Comparison of ENCODE assay signal across 8 cellular contexts in the genomic region with DNA sequence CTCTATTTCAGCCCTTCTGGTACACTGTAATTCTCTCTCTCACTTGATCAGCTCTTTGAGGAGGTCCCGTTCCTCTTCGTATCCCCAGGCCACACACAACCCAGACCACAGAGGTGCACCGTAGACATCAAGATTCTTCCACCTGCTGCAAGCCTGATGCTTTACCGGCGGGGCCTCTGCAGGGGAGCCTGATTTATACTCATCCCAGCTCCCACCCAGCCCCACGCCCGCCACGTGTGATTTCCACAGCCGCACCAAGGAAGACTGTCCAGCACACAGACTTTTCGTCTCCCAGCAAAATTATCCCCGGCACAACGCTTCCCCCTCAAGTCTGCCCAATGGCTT. TPM values are rescaled to one million over a fixed set of nuclear protein-coding genes. Genes with fewer than 3 reads are reported as not detected.
DNase-seq lines count a peak whose midpoint lies in the region; ATAC-seq and TF ChIP-seq lines count a peak whose summit lies in the region.

No MANE protein-coding gene starts in this region.

- no peaks in the 10 kb centered on the region for H4K20me1 ChIP-seq in OCI-LY3 (ENCODE audit: insufficient read depth, low read length)

- no peaks in the 10 kb centered on the region for H3K27me3 ChIP-seq in GM06990 (replicated peaks; ENCODE audit: control insufficient read depth, insufficient read depth, low read length)
- no peaks in the 10 kb centered on the region for H3K27me3 ChIP-seq in HAP-1 (ENCODE audit: low read depth)
- H3K27me3 ChIP-seq in OCI-LY3 (ENCODE audit: low read depth, low read length) = no peaks in the 10 kb centered on the region
- H3K27me3 ChIP-seq in endodermal cell (ENCODE audit: control insufficient read depth, insufficient read depth, low read length, poor library complexity, severe bottlenecking) = no peaks in the 10 kb centered on the region

- peaks cover 10% of the 10 kb centered on the region for H3K79me2 ChIP-seq in OCI-LY3 (ENCODE audit: low read length)

- H3K9ac ChIP-seq in OCI-LY3 (ENCODE audit: low read length) (peak overlapping the region; percentile 76), endodermal cell (ENCODE audit: extremely low read depth, low read length, poor library complexity, severe bottlenecking) (peak overlapping the region; percentile 25)

- 7 to 16% methylated on average over 2 to 12 of the region's 12 CpGs for WGBS in endodermal cell (ENCODE audit: insufficient coverage in 1 of 2, insufficient read length in 1 of 2), 2 experiments

- 0 out of 2 replicates have a peak overlapping the region, but pooled peaks have one; percentile 87 for H2AFZ ChIP-seq in OCI-LY3 (ENCODE audit: low read depth, low read length)

- POLR2A ChIA-PET in naive thymus-derived CD8-positive, alpha-beta T cell (lab: Charles Lee) = interaction anchor here (1.3 kb wide), 2 partner anchors 61 to 65 kb away, joined by 5 to 8 read pairs; no protein-coding TSS in a partner anchor

- H3K4me3 Mint-ChIP-seq in endodermal cell = peak overlapping the region; percentile 74
- H3K4me3 Mint-ChIP-seq in naive thymus-derived CD8-positive, alpha-beta T cell = peak overlapping the region; percentile 85 to 97 (median 90)

- H3K4me1 ChIP-seq in HAP-1 (peaks cover 6% of the 10 kb centered on the region), OCI-LY3 (ENCODE audit: low read length) (peaks cover 10% of the 10 kb centered on the region; the same call in 1 of the 2 replicates), endodermal cell (ENCODE audit: control insufficient read depth, insufficient read depth, low read length) (no peaks in the 10 kb centered on the region)

- peak overlapping the region; percentile 84 for H3K4me2 ChIP-seq in OCI-LY3 (ENCODE audit: low read length)

- H3K9me3 ChIP-seq in HAP-1 = no peaks in the 10 kb centered on the region
- H3K9me3 ChIP-seq in OCI-LY3 (ENCODE audit: insufficient read depth, low read length) = no peaks in the 10 kb centered on the region
- no peaks in the 10 kb centered on the region for H3K9me3 ChIP-seq in endodermal cell (ENCODE audit: control insufficient read depth, low read length)

- H3K27me3 Mint-ChIP-seq in endodermal cell (ENCODE audit: insufficient read depth) = peaks cover 9% of the 10 kb centered on the region
- no peaks in the 10 kb centered on the region for H3K27me3 Mint-ChIP-seq in naive thymus-derived CD8-positive, alpha-beta T cell

- H3K27ac ChIP-seq in OCI-LY3 (ENCODE audit: low read length) = no peak overlapping the region
- H3K27ac ChIP-seq in endodermal cell (ENCODE audit: low read depth, low read length) = no peak overlapping the region

- H3K36me3 Mint-ChIP-seq in endodermal cell (ENCODE audit: low read depth) = peaks cover 2% of the 10 kb centered on the region
- H3K36me3 Mint-ChIP-seq in naive thymus-derived CD8-positive, alpha-beta T cell = no peaks in the 10 kb centered on the region

- in situ Hi-C loops in HAP-1 (cut with MboI; ENCODE audit: low sequenced_read_pairs) = loop anchor here (5.0 kb wide), 1 partner anchor 191 kb away; no protein-coding TSS in a partner anchor

- H3K4me3 ChIP-seq in GM06990 (replicated peaks; ENCODE audit: low read depth, low read length) = peak overlapping the region; percentile 78
- H3K4me3 ChIP-seq in HAP-1 = peak overlapping the region; percentile 81
- H3K4me3 ChIP-seq in OCI-LY3 (ENCODE audit: low read length) = peak overlapping the region; percentile 82
- peak overlapping the region; percentile 77 for H3K4me3 ChIP-seq in endodermal cell (ENCODE audit: low read length)

- H3K36me3 ChIP-seq in GM06990 (ENCODE audit: control insufficient read depth, insufficient read depth, low read length) (no peaks in the 10 kb centered on the region), HAP-1 (replicated peaks) (peaks cover 13% of the 10 kb centered on the region), OCI-LY3 (replicated peaks; ENCODE audit: low read depth, low read length) (peaks cover 16% of the 10 kb centered on the region), endodermal cell (ENCODE audit: control insufficient read depth, insufficient read depth, low read length) (no peaks in the 10 kb centered on the region)

- DNase-seq in GM06990 (ENCODE audit: extremely low read depth, insufficient read length) (no peak), HAP-1 (ENCODE audit: low spot score in 2 of 2) (peak in 1 of 2 experiments; percentile 23), endodermal cell (no peak), cerebellar cortex (ENCODE audit: low spot score) (no peak), HuH-7 (ENCODE audit: low spot score) (no peak), NCI-H774 (lab: John Stamatoyannopoulos, UW) (no peak)
- DNase-seq in naive thymus-derived CD8-positive, alpha-beta T cell = no peak

- H3K4me1 Mint-ChIP-seq in endodermal cell = peaks cover 5% of the 10 kb centered on the region
- peaks cover 26 to 53% (median 39%) of the 10 kb centered on the region in 4 donors for H3K4me1 Mint-ChIP-seq in naive thymus-derived CD8-positive, alpha-beta T cell

- TF ChIP-seq CTCF in GM06990 (IDR thresholded peaks at IDR 0.05; ENCODE audit: insufficient read depth, low read length, poor library complexity, severe bottlenecking) (no peak), OCI-LY3 (IDR thresholded peaks at IDR 0.05; ENCODE audit: low read depth, low read length) (no peak), endodermal cell (conservative IDR thresholded peaks at IDR 0.05) (no peak)

- no peak overlapping the region for H3K27ac Mint-ChIP-seq in endodermal cell
- H3K27ac Mint-ChIP-seq in naive thymus-derived CD8-positive, alpha-beta T cell = peak overlapping the region; percentile 14 to 94 (median 88)

- ATAC-seq in naive thymus-derived CD8-positive, alpha-beta T cell = peak; percentile 11 to 15

- no peaks in the 10 kb centered on the region for H3K9me3 Mint-ChIP-seq in endodermal cell
- H3K9me3 Mint-ChIP-seq in naive thymus-derived CD8-positive, alpha-beta T cell = no peaks in the 10 kb centered on the region

RNA-seq across cellular contexts. Expression of gene SMYD3, which starts 0.7 kb away (rescaled TPM):
- total RNA-seq in endodermal cell = 10 to 100 TPM; 32.3 to 45.8 TPM
- polyA plus RNA-seq in endodermal cell (2013, experiment 1 of 2) = 54.2 TPM
- 60.3 TPM for polyA plus RNA-seq in endodermal cell (2013, experiment 2 of 2)
- total RNA-seq in naive thymus-derived CD8-positive, alpha-beta T cell = 10 to 100 TPM; 19.1 to 19.5 TPM
- polyA plus RNA-seq in naive thymus-derived CD8-positive, alpha-beta T cell = 10 to 100 TPM; 36.5 to 42.1 (median 36.7) TPM

RNA-seq across cellular contexts. Expression of gene TFB2M, which starts 59.6 kb away (rescaled TPM):
- total RNA-seq in endodermal cell = 10 to 100 TPM; 13.2 to 13.7 TPM
- polyA plus RNA-seq in endodermal cell (2013, experiment 1 of 2) = 14.2 TPM
- polyA plus RNA-seq in endodermal cell (2013, experiment 2 of 2) = 14.4 TPM
- 10 to 100 TPM; 12.0 to 12.2 TPM for total RNA-seq in naive thymus-derived CD8-positive, alpha-beta T cell
- 10 to 100 TPM; 17.8 to 20.8 (median 19.3) TPM for polyA plus RNA-seq in naive thymus-derived CD8-positive, alpha-beta T cell

RNA-seq across cellular contexts. Expression of gene CNST, which starts 59.8 kb away (rescaled TPM):
- 10 to 100 TPM; 14.7 to 20.3 TPM for total RNA-seq in endodermal cell
- polyA plus RNA-seq in endodermal cell (2013, experiment 1 of 2) = 11.6 TPM
- polyA plus RNA-seq in endodermal cell (2013, experiment 2 of 2) = 12.0 TPM
- total RNA-seq in naive thymus-derived CD8-positive, alpha-beta T cell = 10 to 100 TPM; 79.8 to 88.6 TPM
- polyA plus RNA-seq in naive thymus-derived CD8-positive, alpha-beta T cell = 10 to 100 TPM; 32.0 to 48.3 (median 37.6) TPM
